ENCODE assay signal across 9 cellular contexts in genomic region chr15:49832421-49832980, GRCh38.
DNase-seq lines count a peak whose midpoint lies in the region; ATAC-seq and TF ChIP-seq lines count a peak whose summit lies in the region.
"Had no signal": no experiment of that assay in that cellular context is flagged by ENCODE, and none has a peak within 500 bp of the region (broad histone marks: within the 10 kb centered on the region; RNA-seq: fewer than 3 reads in every experiment).

No MANE protein-coding gene starts in this region.

- no peak overlapping the region for H3K4me3 ChIP-seq in IMR-90 (ENCODE audit: insufficient read depth, low read depth, low read length)
- no peak overlapping the region for H3K4me3 ChIP-seq in astrocyte of the spinal cord (ENCODE audit: low read depth, low read length)

- peaks cover 8% of the 10 kb centered on the region for H3K4me1 ChIP-seq in IMR-90 (ENCODE audit: control insufficient read depth, insufficient read depth, low read length)

- peak overlapping the region; percentile 85 for H3K4ac ChIP-seq in IMR-90 (ENCODE audit: low read depth, low read length)

- H3K27me3 ChIP-seq in IMR-90 (ENCODE audit: control insufficient read depth, insufficient read depth, low read length), result no peaks in the 10 kb centered on the region

- H3K14ac ChIP-seq in IMR-90 (replicated peaks; ENCODE audit: low read depth, low read length), result peak overlapping the region; percentile 27

- intact Hi-C loops in IMR-90 (cut with micrococcal nuclease), result loop anchor here (5.0 kb wide), 2 partner anchors 135 to 210 kb away; partner anchors contain the start of genes DTWD1 and FAM227B

- peak overlapping the region; percentile 61; the same call in 1 of the 2 replicates for H3K18ac ChIP-seq in IMR-90 (ENCODE audit: low read depth, low read length)

- no peak overlapping the region for H3K56ac ChIP-seq in IMR-90 (ENCODE audit: extremely low read depth, insufficient read depth, low read length)

- CTCF ChIA-PET in IMR-90 (lab: Yijun Ruan, JAX), result interaction anchor here (1.1 to 2.0 kb wide), 4 partner anchors 32 to 597 kb away, joined by 3 to 5 read pairs (median 3); no protein-coding TSS in a partner anchor

- peak overlapping the region; percentile 54; the same call in 1 of the 2 replicates for H4K91ac ChIP-seq in IMR-90 (ENCODE audit: insufficient read depth, low read depth, low read length)

- H4K20me1 ChIP-seq in IMR-90 (ENCODE audit: insufficient read depth, low read length), result no peaks in the 10 kb centered on the region

- H3K4me2 ChIP-seq in IMR-90 (ENCODE audit: low read depth, low read length), result no peak overlapping the region

- H3K9me1 ChIP-seq in IMR-90 (ENCODE audit: insufficient read depth, low read length), result peaks cover 4% of the 10 kb centered on the region

- H3K79me1 ChIP-seq in IMR-90 (ENCODE audit: low read depth in 1 of 2, low read length in 2 of 2), result no peaks in the 10 kb centered on the region

- TF ChIP-seq CTCF in IMR-90 (conservative IDR thresholded peaks at IDR 0.05; ENCODE audit: low read depth, low read length) (peak; percentile 31), astrocyte of the spinal cord (IDR thresholded peaks at IDR 0.05; ENCODE audit: low read depth, low read length) (peak; percentile 53)

- H2AFZ ChIP-seq in IMR-90 (replicated peaks; ENCODE audit: low read length, poor library complexity), result no peak overlapping the region

- H2AK5ac ChIP-seq in IMR-90 (ENCODE audit: low read depth, low read length), result peak overlapping the region; percentile 71

- peak overlapping the region; percentile 87 for H2BK120ac ChIP-seq in IMR-90 (ENCODE audit: low read depth, low read length)

- H3K23ac ChIP-seq in IMR-90 (ENCODE audit: low read depth, low read length), result peak overlapping the region; percentile 18; the same call in 1 of the 2 replicates

- H3K27ac ChIP-seq in IMR-90 (ENCODE audit: insufficient read depth, low read length), result 0 out of 2 replicates have a peak overlapping the region, but pooled peaks have one; percentile 3

- peak overlapping the region; percentile 54; the same call in 1 of the 2 replicates for H4K5ac ChIP-seq in IMR-90 (ENCODE audit: low read depth, low read length)

- 0 out of 2 replicates have a peak, but pooled peaks have one; percentile 18 for TF ChIP-seq RAD21 in IMR-90 (IDR thresholded peaks at IDR 0.05; ENCODE audit: low read length)

- 83% methylated on average over 2 of the region's 10 CpGs; no CpG with 5 or more reads in 1 of the 2 experiments for WGBS in IMR-90 (ENCODE audit: extremely low coverage in 2 of 2, insufficient read length in 1 of 2), 2 experiments

- DNase-seq in COR-L47 (lab: John Stamatoyannopoulos, UW), result peak; percentile 2
- no peak for DNase-seq in IMR-90
- peak; percentile 31 for DNase-seq in astrocyte of the spinal cord (ENCODE audit: low read depth, low spot score)
- DNase-seq in kidney tubule cell (ENCODE audit: low spot score), result peak; percentile 64
- no peak for DNase-seq in NCI-H1436 treated with DMSO at 0.1 percent for 48 hours (lab: John Stamatoyannopoulos, UW)
- DNase-seq: activated CD4-positive, alpha-beta T cell treated with anti-CD3 and anti-CD28 coated beads, Interleukin-2, amount 50 U/mL, for 48 hours had no signal

- no TSS peak for BruUV-seq in IMR-90 (replicated peaks; lab: Mats Ljungman, UMichigan)

- peak overlapping the region; percentile 32 to 61; a peak in 3 of 4 replicates for H4K8ac ChIP-seq in IMR-90 (ENCODE audit: low read depth in 2 of 2, low read length in 2 of 2)

- H3K9ac ChIP-seq in IMR-90 (ENCODE audit: low read depth, low read length), result no peak overlapping the region

- ATAC-seq in IMR-90 (ENCODE audit: low read depth) (0 out of 2 replicates have a peak, but pooled peaks have one; percentile 21), GM21447 (IDR thresholded peaks at IDR 0.05; ENCODE audit: unreplicated experiment) (no peak), GM19467 (IDR thresholded peaks at IDR 0.05; ENCODE audit: unreplicated experiment) (no peak), GM21423 (IDR thresholded peaks at IDR 0.05; ENCODE audit: unreplicated experiment) (no peak)

- peaks cover 2% of the 10 kb centered on the region; the same call in 1 of the 2 replicates for H3K9me3 ChIP-seq in IMR-90 (ENCODE audit: control insufficient read depth, insufficient read depth, low read length)

- H2BK5ac ChIP-seq in IMR-90 (ENCODE audit: low read depth, low read length, poor library complexity, severe bottlenecking), result peak overlapping the region; percentile 88

- no peak for TF ChIP-seq POLR2A in IMR-90 (IDR thresholded peaks at IDR 0.05; ENCODE audit: low read depth, low read length)

- no peaks in the 10 kb centered on the region for H3K36me3 ChIP-seq in IMR-90 (ENCODE audit: control insufficient read depth, insufficient read depth, low read length)

- dilution Hi-C loops in IMR-90 (cut with HindIII; ENCODE audit: low sequenced_read_pairs, unreplicated experiment), result no loop called here

- H2AK9ac ChIP-seq in IMR-90 (replicated peaks; ENCODE audit: low read depth, low read length, poor library complexity), result no peak overlapping the region

- POLR2A ChIA-PET in IMR-90 (lab: Charles Lee; ENCODE audit: unreplicated experiment), result interaction anchor here (0.5 kb wide), 1 partner anchor 152 kb away, joined by 7 read pairs; no protein-coding TSS in a partner anchor

- in situ Hi-C loops in IMR-90 (cut with MboI; ENCODE audit: low sequenced_read_pairs) (no loop called here), astrocyte of the spinal cord (cut with HindIII; ENCODE audit: low sequenced_read_pairs) (no loop called here)

- H2BK20ac ChIP-seq in IMR-90 (ENCODE audit: low read depth, low read length), result peak overlapping the region; percentile 88

- H2BK15ac ChIP-seq in IMR-90 (ENCODE audit: low read depth, low read length), result peak overlapping the region; percentile 71

TF ChIP-seq in IMR-90, 13 proteins besides CTCF, POLR2A, EP300 and RAD21:
- no peak for TF ChIP-seq FOS (IDR thresholded peaks at IDR 0.05; ENCODE audit: low read depth, low read length)
TF ChIP-seq in IMR-90: peak in this region for 0.

Comparison
In these comparisons a context has a peak if more than half of its experiments do, and no peak if none do; other contexts are left out.
1. DNase-seq: peak in COR-L47 (single experiment), astrocyte of the spinal cord (single experiment) and kidney tubule cell (single experiment); none in IMR-90 (single experiment) and NCI-H1436 treated with DMSO at 0.1 percent for 48 hours (single experiment).